ENCODE assay signal across 16 cellular contexts in genomic region chr22:44596726-44597125, GRCh38.
DNase-seq lines count a peak whose midpoint lies in the region; FAIRE-seq and TF ChIP-seq lines count a peak whose summit lies in the region.
"Had no signal": no experiment of that assay in that cellular context is flagged by ENCODE, and none has a peak within 500 bp of the region (broad histone marks: within the 10 kb centered on the region; RNA-seq: fewer than 3 reads in every experiment).

No MANE protein-coding gene starts in this region.

- H2AK5ac ChIP-seq in H1 (ENCODE audit: low read depth, low read length) = no peak overlapping the region

- H3K4me1 Mint-ChIP-seq in neural progenitor cell (peaks cover 73% of the 10 kb centered on the region), Caco-2 (ENCODE audit: low read depth, unreplicated experiment) (peaks cover 8% of the 10 kb centered on the region)

- H3K4me3 ChIP-seq in BLaER1 treated with 17β-estradiol and CSF1 and Interleukin-3, amounts not matched to agents 10 nM and 100 nM = no peak overlapping the region
- H3K4me3 ChIP-seq in NT2/D1 (ENCODE audit: insufficient read length, low read depth) (no peak overlapping the region), H1 (ENCODE audit: extremely low read depth in 1 of 4, insufficient read depth in 2 of 4, low read depth in 3 of 4, low read length in 4 of 4) (no peak overlapping the region), neural progenitor cell (no peak overlapping the region), Caco-2 (ENCODE audit: low read depth, low read length) (no peak overlapping the region)
- H3K4me3 ChIP-seq: GM23338 had no signal

- no peaks in the 10 kb centered on the region; the same call in 1 of the 2 replicates for H3K79me1 ChIP-seq in H1 (ENCODE audit: low read depth, low read length)

- H3K36me3 ChIP-seq in BLaER1 treated with 17β-estradiol and CSF1 and Interleukin-3, amounts not matched to agents 10 nM and 100 nM = no peaks in the 10 kb centered on the region
- H3K36me3 ChIP-seq in NT2/D1 (ENCODE audit: insufficient read depth, insufficient read length, low read length) (no peaks in the 10 kb centered on the region), H1 (ENCODE audit: control insufficient read depth in 2 of 4, insufficient read depth in 4 of 4, low read length in 3 of 4) (no peaks in the 10 kb centered on the region), neural progenitor cell (no peaks in the 10 kb centered on the region), Caco-2 (ENCODE audit: control insufficient read depth, insufficient read depth, low read length) (no peaks in the 10 kb centered on the region)
- H3K36me3 ChIP-seq: BE2C had no signal

- no peak overlapping the region for H3K18ac ChIP-seq in H1 (ENCODE audit: extremely low read depth, low read length)

- peak overlapping the region; percentile 68 to 87 (median 76) for H3K4me2 ChIP-seq in BLaER1 treated with 17β-estradiol and CSF1 and Interleukin-3, amounts not matched to agents 10 nM and 100 nM
- no peak overlapping the region for H3K4me2 ChIP-seq in H1 (ENCODE audit: insufficient read depth in 1 of 2, low read depth in 2 of 2, low read length in 2 of 2)
- peak overlapping the region; percentile 18 for H3K4me2 ChIP-seq in neural progenitor cell
- H3K4me2 ChIP-seq: GM23338 had no signal

- peaks cover 63 to 86% (median 78%) of the 10 kb centered on the region in 10 experiments for H3K4me1 ChIP-seq in BLaER1 treated with 17β-estradiol and CSF1 and Interleukin-3, amounts not matched to agents 10 nM and 100 nM
- H3K4me1 ChIP-seq in NT2/D1 (ENCODE audit: insufficient read depth, insufficient read length) = peaks cover 3% of the 10 kb centered on the region
- peaks cover 0 to 12% (median 7%) of the 10 kb centered on the region in 4 experiments; a peak in 4 of 7 replicates for H3K4me1 ChIP-seq in H1 (replicated peaks in 1 of 4; ENCODE audit: control insufficient read depth in 3 of 4, insufficient read depth in 4 of 4, low read length in 3 of 4)
- peaks cover 40% of the 10 kb centered on the region for H3K4me1 ChIP-seq in neural progenitor cell
- H3K4me1 ChIP-seq in Caco-2 = no peaks in the 10 kb centered on the region
- H3K4me1 ChIP-seq: BE2C had no signal

- H3K27me3 Mint-ChIP-seq in neural progenitor cell (ENCODE audit: insufficient read depth, low read depth) (peaks cover 13% of the 10 kb centered on the region), Caco-2 (ENCODE audit: insufficient read depth, unreplicated experiment) (peaks cover 11% of the 10 kb centered on the region)

- peak overlapping the region; percentile 81; the same call in 1 of the 2 replicates for H2BK15ac ChIP-seq in H1 (ENCODE audit: low read length)

- H3F3A ChIP-seq in neural progenitor cell (ENCODE audit: low read depth) = peaks cover 9% of the 10 kb centered on the region

- H3K36me3 Mint-ChIP-seq in neural progenitor cell = no peaks in the 10 kb centered on the region
- H3K36me3 Mint-ChIP-seq in Caco-2 (ENCODE audit: insufficient read depth, unreplicated experiment) = no peaks in the 10 kb centered on the region
- H3K36me3 Mint-ChIP-seq: IgD-negative memory B cell had no signal

- TF ChIP-seq RAD21 in H1 (IDR thresholded peaks at IDR 0.05 in 1 of 2, conservative IDR thresholded peaks at IDR 0.05 in 1 of 2; ENCODE audit: low read depth in 2 of 2, low read length in 2 of 2) = no peak

- BruUV-seq in Caco-2 (replicated peaks; lab: Mats Ljungman, UMichigan) = no TSS peak

- H4K8ac ChIP-seq in H1 (ENCODE audit: extremely low read depth, insufficient read depth, low read length) = no peak overlapping the region

- no peak for TF ChIP-seq POLR2A in H1 (IDR thresholded peaks at IDR 0.05; ENCODE audit: control extremely low read depth in 1 of 2, low read depth in 2 of 2, low read length in 2 of 2)

- H3K9me3 Mint-ChIP-seq in neural progenitor cell (no peaks in the 10 kb centered on the region), Caco-2 (ENCODE audit: unreplicated experiment) (no peaks in the 10 kb centered on the region)
- H3K9me3 Mint-ChIP-seq: CD4-positive, alpha-beta T cell; GM23338 had no signal

- H3K9me3 ChIP-seq in BLaER1 treated with 17β-estradiol and CSF1 and Interleukin-3, amounts not matched to agents 10 nM and 100 nM (replicated peaks in 1 of 11) = no peaks in the 10 kb centered on the region
- 0 out of 2 replicates have a peak, but pooled peaks cover under 1% of the 10 kb centered on the region for H3K9me3 ChIP-seq in NT2/D1 (ENCODE audit: insufficient read depth, low read length)
- no peaks in the 10 kb centered on the region for H3K9me3 ChIP-seq in H1 (ENCODE audit: insufficient read depth in 2 of 2, low read depth in 1 of 2, low read length in 1 of 2)
- no peaks in the 10 kb centered on the region for H3K9me3 ChIP-seq in neural progenitor cell (ENCODE audit: low read depth)
- no peaks in the 10 kb centered on the region for H3K9me3 ChIP-seq in Caco-2
- H3K9me3 ChIP-seq: BE2C had no signal

- TF ChIP-seq CTCF in H1 (IDR thresholded peaks at IDR 0.05; ENCODE audit: control extremely low read depth in 1 of 3, insufficient read depth in 1 of 3, low read depth in 1 of 3, low read length in 3 of 3) (no peak), neural progenitor cell (IDR thresholded peaks at IDR 0.05) (no peak), Caco-2 (IDR thresholded peaks at IDR 0.05; ENCODE audit: insufficient read depth in 1 of 2, low read depth in 1 of 2, low read length in 1 of 2, severe bottlenecking in 1 of 2, unreplicated experiment in 1 of 2) (no peak)

- no peak overlapping the region for H2BK120ac ChIP-seq in H1 (replicated peaks; ENCODE audit: low read depth, low read length)

- TF ChIP-seq EP300 in H1 (IDR thresholded peaks at IDR 0.05; ENCODE audit: borderline replicate concordance in 1 of 2, low read depth in 2 of 2, low read length in 2 of 2) = no peak

- peaks cover 0 to 48% (median 0%) of the 10 kb centered on the region in 11 experiments; a peak in 6 of 22 replicates for H3K27me3 ChIP-seq in BLaER1 treated with 17β-estradiol and CSF1 and Interleukin-3, amounts not matched to agents 10 nM and 100 nM
- H3K27me3 ChIP-seq in NT2/D1 (ENCODE audit: insufficient read depth, insufficient read length) (no peaks in the 10 kb centered on the region), H1 (replicated peaks in 1 of 4; ENCODE audit: control insufficient read depth in 3 of 4, extremely low read depth in 1 of 4, insufficient read depth in 3 of 4, low read length in 3 of 4) (no peaks in the 10 kb centered on the region), neural progenitor cell (no peaks in the 10 kb centered on the region), Caco-2 (replicated peaks; ENCODE audit: control insufficient read depth, insufficient read depth, low read length) (no peaks in the 10 kb centered on the region)
- H3K27me3 ChIP-seq: BE2C had no signal

- no peak overlapping the region for H3K14ac ChIP-seq in H1 (ENCODE audit: insufficient read length)

- DNase-seq in NT2/D1 (ENCODE audit: low read depth, low spot score) (no peak), H1 (ENCODE audit: low read depth in 1 of 2, low spot score in 2 of 2) (no peak), neural progenitor cell (ENCODE audit: low spot score) (peak; percentile 56), NCI-H2081 treated with DMSO at 0.1 percent for 48 hours (lab: John Stamatoyannopoulos, UW) (no peak), Caco-2 (no peak), nucleus accumbens (lab: John Stamatoyannopoulos, UW) (no peak)
- DNase-seq: BE2C; CD4-positive, alpha-beta T cell; NCI-H748 treated with DMSO at 0.1 percent for 48 hours; SW 1271 had no signal

- CTCF ChIA-PET in H1 (lab: Charles Lee; ENCODE audit: partially characterized antibody) (interaction anchor here (1.8 kb wide), 1 partner anchor 27 kb away, joined by 3 read pairs; no protein-coding TSS in a partner anchor), Caco-2 (lab: Charles Lee) (no interaction called here)

- no peak overlapping the region for H4K91ac ChIP-seq in H1 (replicated peaks; ENCODE audit: insufficient read length, low read length)

- H3K56ac ChIP-seq in H1 (replicated peaks; ENCODE audit: insufficient read length, low read depth, low read length) = no peak overlapping the region

- H3K9ac ChIP-seq in BLaER1 treated with 17β-estradiol and CSF1 and Interleukin-3, amounts not matched to agents 10 nM and 100 nM = no peak overlapping the region
- H3K9ac ChIP-seq in NT2/D1 (ENCODE audit: insufficient read length, low read depth) (peak overlapping the region; percentile 32), H1 (replicated peaks in 1 of 4; ENCODE audit: extremely low read depth in 1 of 4, low read depth in 3 of 4, low read length in 3 of 4) (no peak overlapping the region), neural progenitor cell (no peak overlapping the region)

- intact Hi-C loops in Caco-2 (cut with micrococcal nuclease; ENCODE audit: unreplicated experiment) = no loop called here

- no peak for FAIRE-seq in H1 (lab: Jason Lieb, UNC)
- FAIRE-seq: G401.6, GM12892, GM18507 had no signal

- H2BK12ac ChIP-seq in H1 (ENCODE audit: low read depth, low read length) = peak overlapping the region; percentile 68; the same call in 1 of the 2 replicates

- no peak overlapping the region for H4K5ac ChIP-seq in H1 (ENCODE audit: insufficient read length, low read depth, low read length)

- 0 out of 2 replicates have a peak overlapping the region, but pooled peaks have one; percentile 8 for H2BK5ac ChIP-seq in H1 (ENCODE audit: low read depth, low read length)

- 91% methylated on average over 10 of the region's 10 CpGs; no CpG with 5 or more reads in 1 of the 2 experiments for WGBS in H1 (ENCODE audit: extremely low coverage in 1 of 2, insufficient coverage in 1 of 2, insufficient read length in 1 of 2, insufficient replicate concordance in 2 of 2, low coverage in 1 of 2, low lambda C conversion rate in 2 of 2, missing lambda C conversion rate in 1 of 2), 2 experiments

- no peak overlapping the region for H2BK20ac ChIP-seq in H1 (ENCODE audit: low read length)

- no peak overlapping the region for H3K23ac ChIP-seq in H1 (ENCODE audit: insufficient read length)

- peaks cover 0 to 13% (median 0%) of the 10 kb centered on the region in 11 experiments; a peak in 5 of 22 replicates for H4K20me1 ChIP-seq in BLaER1 treated with 17β-estradiol and CSF1 and Interleukin-3, amounts not matched to agents 10 nM and 100 nM
- H4K20me1 ChIP-seq in H1 (replicated peaks in 1 of 2; ENCODE audit: control insufficient read depth in 1 of 2, insufficient read depth in 2 of 2, low read length in 2 of 2) (no peaks in the 10 kb centered on the region), neural progenitor cell (ENCODE audit: low read depth) (no peaks in the 10 kb centered on the region)

- no peak overlapping the region for H3K27ac ChIP-seq in BLaER1 treated with 17β-estradiol and CSF1 and Interleukin-3, amounts not matched to agents 10 nM and 100 nM
- H3K27ac ChIP-seq in H1 (ENCODE audit: low read depth, low read length) (no peak overlapping the region), neural progenitor cell (peak overlapping the region; percentile 53)

- no peak overlapping the region for H3K27ac Mint-ChIP-seq in neural progenitor cell
- no peak overlapping the region for H3K27ac Mint-ChIP-seq in Caco-2 (ENCODE audit: unreplicated experiment)
- H3K27ac Mint-ChIP-seq: CD4-positive, alpha-beta T cell; GM23338; IgD-negative memory B cell had no signal

- POLR2A ChIA-PET in H1 (lab: Charles Lee; ENCODE audit: partially characterized antibody) = no interaction called here
- POLR2A ChIA-PET in Caco-2 (lab: Charles Lee) = no interaction called here

- H3K79me2 ChIP-seq in H1 (ENCODE audit: control insufficient read depth in 1 of 2, insufficient read depth in 2 of 2, low read length in 2 of 2) = no peaks in the 10 kb centered on the region
- no peaks in the 10 kb centered on the region for H3K79me2 ChIP-seq in neural progenitor cell (ENCODE audit: low read depth)

- H2AFZ ChIP-seq in H1 (ENCODE audit: low read length) (no peak overlapping the region), neural progenitor cell (replicated peaks) (peak overlapping the region; percentile 94)
- H2AFZ ChIP-seq: GM23338 had no signal

- H3K4me3 Mint-ChIP-seq in neural progenitor cell = no peak overlapping the region
- H3K4me3 Mint-ChIP-seq in Caco-2 (ENCODE audit: unreplicated experiment) = no peak overlapping the region
- H3K4me3 Mint-ChIP-seq: CD4-positive, alpha-beta T cell; GM23338; IgD-negative memory B cell had no signal

- H3K4ac ChIP-seq in H1 (replicated peaks; ENCODE audit: insufficient read length, low read depth, low read length) = no peak overlapping the region

- no peaks in the 10 kb centered on the region for H3K23me2 ChIP-seq in H1 (ENCODE audit: low read depth, low read length)

Comparison
In these comparisons a context has a peak if more than half of its experiments do, and no peak if none do; other contexts are left out.
1. H3K4me2 ChIP-seq: peak in BLaER1 treated with 17β-estradiol and CSF1 and Interleukin-3, amounts not matched to agents 10 nM and 100 nM (11 of 11) and neural progenitor cell (single experiment); none in H1 (0 of 2).